ENCODE assay signal across 11 cellular contexts in the genomic region with DNA sequence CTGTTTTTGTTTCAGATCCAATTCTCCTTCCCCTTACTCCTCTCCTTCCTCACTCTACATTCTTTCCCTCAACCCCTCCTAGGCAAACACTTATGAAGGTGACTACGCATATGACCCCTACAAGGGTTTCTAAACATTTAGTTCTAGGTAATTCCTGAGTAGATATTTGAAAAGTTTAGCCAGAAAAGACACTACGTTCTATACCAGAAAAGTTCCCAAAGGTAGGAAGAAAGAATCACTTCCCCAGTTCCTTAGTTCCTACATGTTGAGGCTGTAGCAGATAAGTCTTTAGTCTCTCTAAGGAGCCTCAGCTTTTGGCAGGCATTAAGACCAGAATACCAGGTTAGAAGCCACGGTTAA. TPM values are rescaled to one million over a fixed set of nuclear protein-coding genes. Genes with fewer than 3 reads are reported as not detected.
DNase-seq lines count a peak whose midpoint lies in the region; ATAC-seq and TF ChIP-seq lines count a peak whose summit lies in the region.
"Had no signal": no experiment of that assay in that cellular context is flagged by ENCODE, and none has a peak within 500 bp of the region (broad histone marks: within the 10 kb centered on the region; RNA-seq: fewer than 3 reads in every experiment).

No MANE protein-coding gene starts in this region.

- TF ChIP-seq CTCF in OCI-LY7 (conservative IDR thresholded peaks at IDR 0.05; ENCODE audit: low read length) (peak; percentile 53; the same call in 1 of the 2 replicates), dorsolateral prefrontal cortex (IDR thresholded peaks at IDR 0.05 in 54 of 56, conservative IDR thresholded peaks at IDR 0.05 in 2 of 56; ENCODE audit: low read depth in 1 of 56, partially characterized antibody in 56 of 56) (peak in 8 of 56 donors; percentile 0 to 37 (median 4)), ascending aorta (IDR thresholded peaks at IDR 0.05) (no peak)

- no peaks in the 10 kb centered on the region for H3K9me3 Mint-ChIP-seq in activated naive CD4-positive, alpha-beta T cell treated with anti-CD3 and anti-CD28 coated beads for 36 hours
- H3K9me3 Mint-ChIP-seq in activated naive CD4-positive, alpha-beta T cell treated with anti-CD3 and anti-CD28 coated beads, Interleukin-2, amount 50 U/mL, for 72 hours, result no peaks in the 10 kb centered on the region
- no peaks in the 10 kb centered on the region for H3K9me3 Mint-ChIP-seq in stimulated activated effector memory CD8-positive, alpha-beta T cell treated with anti-CD3 and anti-CD28 coated beads, Interleukin-12 subunit alpha, Interleukin-12 subunit beta, amount 100 ng/mL, for 72 hours

- H3K27ac ChIP-seq in OCI-LY7 (ENCODE audit: low read depth, low read length, poor library complexity, severe bottlenecking) (no peak overlapping the region), dorsolateral prefrontal cortex (peak overlapping the region in 48 of 59 donors; percentile 2 to 99 (median 95)), ascending aorta (no peak overlapping the region)
- H3K27ac ChIP-seq: transverse colon had no signal

- H3K9me3 ChIP-seq in OCI-LY7 (ENCODE audit: low read length), result no peaks in the 10 kb centered on the region
- no peaks in the 10 kb centered on the region for H3K9me3 ChIP-seq in ascending aorta
- H3K9me3 ChIP-seq: transverse colon had no signal

- no peaks in the 10 kb centered on the region for H3K36me3 ChIP-seq in OCI-LY7 (ENCODE audit: insufficient read depth, low read length)
- no peaks in the 10 kb centered on the region for H3K36me3 ChIP-seq in ascending aorta
- H3K36me3 ChIP-seq: transverse colon had no signal

- peaks cover 71% of the 10 kb centered on the region for H3K27me3 Mint-ChIP-seq in activated naive CD4-positive, alpha-beta T cell treated with anti-CD3 and anti-CD28 coated beads for 36 hours (ENCODE audit: low read depth)

- POLR2A ChIA-PET in OCI-LY7 (lab: Charles Lee), result no interaction called here

- no peak overlapping the region for H3K4me2 ChIP-seq in OCI-LY7 (ENCODE audit: low read length)

- H4K20me1 ChIP-seq in OCI-LY7 (ENCODE audit: insufficient read depth, low read length), result no peaks in the 10 kb centered on the region

- H3K4me1 ChIP-seq in OCI-LY7 (ENCODE audit: insufficient read depth, low read length, poor library complexity, severe bottlenecking) (peaks cover 6% of the 10 kb centered on the region), ascending aorta (peaks cover 11 to 18% of the 10 kb centered on the region in 2 donors)

- ATAC-seq in activated naive CD4-positive, alpha-beta T cell treated with anti-CD3 and anti-CD28 coated beads, Interleukin-2, amount 50 U/mL, for 72 hours, result no peak
- no peak for ATAC-seq in stimulated activated effector memory CD8-positive, alpha-beta T cell treated with anti-CD3 and anti-CD28 coated beads, Interleukin-12 subunit alpha, Interleukin-12 subunit beta, amount 100 ng/mL, for 72 hours
- ATAC-seq in GM21723 (IDR thresholded peaks at IDR 0.05; ENCODE audit: unreplicated experiment), result no peak

- H3K9me2 ChIP-seq in OCI-LY7 (ENCODE audit: insufficient read depth, low read length), result no peaks in the 10 kb centered on the region

- H3K4me3 ChIP-seq in OCI-LY7 (ENCODE audit: low read depth, low read length, poor library complexity, severe bottlenecking), result no peak overlapping the region
- H3K4me3 ChIP-seq in dorsolateral prefrontal cortex, result peak overlapping the region in 41 of 59 donors; percentile 46 to 89 (median 76)
- no peak overlapping the region for H3K4me3 ChIP-seq in ascending aorta

- CTCF ChIA-PET in activated naive CD4-positive, alpha-beta T cell treated with anti-CD3 and anti-CD28 coated beads for 36 hours (lab: Charles Lee), result interaction anchor here (0.6 to 1.0 kb wide), 2 partner anchors 10 to 17 kb away, joined by 3 to 6 read pairs; no protein-coding TSS in a partner anchor
- CTCF ChIA-PET in OCI-LY7 (lab: Charles Lee; ENCODE audit: unreplicated experiment), result no interaction called here

- H3K27me3 ChIP-seq in dorsolateral prefrontal cortex (peaks cover 0 to 27% (median 0%) of the 10 kb centered on the region in 45 donors), ascending aorta (peaks cover 32% of the 10 kb centered on the region)

- H3K79me2 ChIP-seq in OCI-LY7 (ENCODE audit: insufficient read depth, low read depth, low read length), result no peaks in the 10 kb centered on the region

- no TSS peak for BruUV-seq in OCI-LY7 (replicated peaks; lab: Mats Ljungman, UMichigan)

- no peak overlapping the region for H2AFZ ChIP-seq in OCI-LY7 (ENCODE audit: low read length)

- intact Hi-C loops in activated naive CD4-positive, alpha-beta T cell treated with anti-CD3 and anti-CD28 coated beads for 36 hours (cut with micrococcal nuclease), result loop anchor here (1.0 to 10.0 kb wide), 7 partner anchors 581 to 1779 kb away; no protein-coding TSS in a partner anchor
- intact Hi-C loops in OCI-LY7 (cut with micrococcal nuclease; ENCODE audit: unreplicated experiment) (no loop called here), dorsolateral prefrontal cortex (cut with DNase I) (loop anchor here (5.0 to 10.0 kb wide), 9 partner anchors 101 to 1771 kb away; a partner anchor contains a TSS), ascending aorta (cut with DNase I) (no loop called here)

- peaks cover 2% of the 10 kb centered on the region for H3K36me3 Mint-ChIP-seq in activated naive CD4-positive, alpha-beta T cell treated with anti-CD3 and anti-CD28 coated beads for 36 hours (ENCODE audit: low read depth)
- peaks cover 0 to 13% of the 10 kb centered on the region in 2 donors for H3K36me3 Mint-ChIP-seq in activated naive CD4-positive, alpha-beta T cell treated with anti-CD3 and anti-CD28 coated beads, Interleukin-2, amount 50 U/mL, for 72 hours
- peaks cover 5% of the 10 kb centered on the region for H3K36me3 Mint-ChIP-seq in stimulated activated effector memory CD8-positive, alpha-beta T cell treated with anti-CD3 and anti-CD28 coated beads, Interleukin-12 subunit alpha, Interleukin-12 subunit beta, amount 100 ng/mL, for 72 hours

- H3K27ac Mint-ChIP-seq in activated naive CD4-positive, alpha-beta T cell treated with anti-CD3 and anti-CD28 coated beads for 36 hours, result no peak overlapping the region
- no peak overlapping the region for H3K27ac Mint-ChIP-seq in activated naive CD4-positive, alpha-beta T cell treated with anti-CD3 and anti-CD28 coated beads, Interleukin-2, amount 50 U/mL, for 72 hours
- H3K27ac Mint-ChIP-seq in stimulated activated effector memory CD8-positive, alpha-beta T cell treated with anti-CD3 and anti-CD28 coated beads, Interleukin-12 subunit alpha, Interleukin-12 subunit beta, amount 100 ng/mL, for 72 hours, result no peak overlapping the region

- H3K4me1 Mint-ChIP-seq in activated naive CD4-positive, alpha-beta T cell treated with anti-CD3 and anti-CD28 coated beads for 36 hours (ENCODE audit: low read depth), result peaks cover 23% of the 10 kb centered on the region
- H3K4me1 Mint-ChIP-seq in stimulated activated effector memory CD8-positive, alpha-beta T cell treated with anti-CD3 and anti-CD28 coated beads, Interleukin-12 subunit alpha, Interleukin-12 subunit beta, amount 100 ng/mL, for 72 hours, result peaks cover 19% of the 10 kb centered on the region

- DNase-seq in activated naive CD4-positive, alpha-beta T cell treated with anti-CD3 and anti-CD28 coated beads for 36 hours, result no peak
- no peak for DNase-seq in activated naive CD4-positive, alpha-beta T cell treated with anti-CD3 and anti-CD28 coated beads, Interleukin-2, amount 50 U/mL, for 72 hours (ENCODE audit: low spot score in 2 of 2)
- DNase-seq in OCI-LY7 (ENCODE audit: low spot score) (no peak), dorsolateral prefrontal cortex (no peak), ascending aorta (ENCODE audit: low spot score in 2 of 2) (no peak), SW480 (ENCODE audit: low spot score) (no peak)
- DNase-seq in stimulated activated effector memory CD8-positive, alpha-beta T cell treated with anti-CD3 and anti-CD28 coated beads, Interleukin-12 subunit alpha, Interleukin-12 subunit beta, amount 100 ng/mL, for 72 hours (ENCODE audit: low spot score in 2 of 2), result no peak

- peak overlapping the region; percentile 49 for H3K4me3 Mint-ChIP-seq in activated naive CD4-positive, alpha-beta T cell treated with anti-CD3 and anti-CD28 coated beads for 36 hours
- peak overlapping the region; percentile 70 for H3K4me3 Mint-ChIP-seq in stimulated activated effector memory CD8-positive, alpha-beta T cell treated with anti-CD3 and anti-CD28 coated beads, Interleukin-12 subunit alpha, Interleukin-12 subunit beta, amount 100 ng/mL, for 72 hours

RNA-seq across cellular contexts. Expression of a gene that starts 11.6 kb away (rescaled TPM):
- not detected for total RNA-seq in activated naive CD4-positive, alpha-beta T cell treated with anti-CD3 and anti-CD28 coated beads for 36 hours
- not detected for total RNA-seq in activated naive CD4-positive, alpha-beta T cell treated with anti-CD3 and anti-CD28 coated beads, Interleukin-2, amount 50 U/mL, for 72 hours
- not detected in 2 replicates for total RNA-seq in OCI-LY7 (2014; rRNA removed; shearing (Covaris generic))
- total RNA-seq in OCI-LY7 (2022) (not detected in 2 replicates), dorsolateral prefrontal cortex (10 to 100 TPM; 10.8 to 38.0 (median 20.6) TPM), ascending aorta (not detected)
- total RNA-seq: left colon, right cardiac atrium, transverse colon had no signal

Comparison
In these comparisons a context has a peak if more than half of its experiments do, and no peak if none do; other contexts are left out.
1. H3K27ac ChIP-seq: peak in dorsolateral prefrontal cortex (48 of 59); none in OCI-LY7 (single experiment) and ascending aorta (0 of 2).
2. H3K4me3 ChIP-seq: peak in dorsolateral prefrontal cortex (41 of 59); none in OCI-LY7 (single experiment) and ascending aorta (0 of 2).
3. RNA of a gene that starts 11.6 kb away (total RNA-seq): 10.8 to 38.0 TPM in dorsolateral prefrontal cortex; not detected in activated naive CD4-positive, alpha-beta T cell treated with anti-CD3 and anti-CD28 coated beads for 36 hours, not detected in activated naive CD4-positive, alpha-beta T cell treated with anti-CD3 and anti-CD28 coated beads, Interleukin-2, amount 50 U/mL, for 72 hours, not detected in OCI-LY7 and not detected in ascending aorta (single experiment); every median in the first group is over 10 times any median in the second.
4. intact Hi-C loops: an anchor here in activated naive CD4-positive, alpha-beta T cell treated with anti-CD3 and anti-CD28 coated beads for 36 hours (1.0 to 10.0 kb wide) and dorsolateral prefrontal cortex (5.0 to 10.0 kb wide); none called in OCI-LY7 and ascending aorta.